In genomic region chr6:168107191-168107940, GRCh38 we compare ENCODE assay signal across 1 cellular context.
TF ChIP-seq lines count a peak whose summit lies in the region.

No MANE protein-coding gene starts in this region.

TF ChIP-seq in SK-N-SH, 30 proteins besides CTCF, POLR2A, EP300 and RAD21 (continued from another document):
- TF ChIP-seq, protein P1, sequence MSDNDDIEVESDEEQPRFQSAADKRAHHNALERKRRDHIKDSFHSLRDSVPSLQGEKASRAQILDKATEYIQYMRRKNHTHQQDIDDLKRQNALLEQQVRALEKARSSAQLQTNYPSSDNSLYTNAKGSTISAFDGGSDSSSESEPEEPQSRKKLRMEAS (IDR thresholded peaks at IDR 0.05; ENCODE audit: low read depth): no peak
- TF ChIP-seq GATA2 (CRISPR knock-in tag; IDR thresholded peaks at IDR 0.05) (no peak), POLR2AphosphoS5 (IDR thresholded peaks at IDR 0.05; ENCODE audit: low read depth, low read length) (no peak), RFX5 (IDR thresholded peaks at IDR 0.05; ENCODE audit: low read length) (no peak), FOXM1 (IDR thresholded peaks at IDR 0.05; ENCODE audit: low read depth) (no peak), EZH2phosphoT487 (IDR thresholded peaks at IDR 0.05; ENCODE audit: borderline replicate concordance, low read depth) (no peak), FOSL2 (IDR thresholded peaks at IDR 0.05; ENCODE audit: borderline replicate concordance, low read depth) (no peak), TEAD4 (IDR thresholded peaks at IDR 0.05; ENCODE audit: borderline replicate concordance, insufficient read depth) (no peak), SMC3 (IDR thresholded peaks at IDR 0.05; ENCODE audit: low read depth, low read length) (no peak), TAF1 (IDR thresholded peaks at IDR 0.05; ENCODE audit: borderline replicate concordance, low read depth, low read length) (no peak), ELF1 (IDR thresholded peaks at IDR 0.05) (no peak), GABPA (IDR thresholded peaks at IDR 0.05; ENCODE audit: low read depth) (no peak), MEF2A (IDR thresholded peaks at IDR 0.05; ENCODE audit: borderline replicate concordance, low read depth) (no peak), NFIC (IDR thresholded peaks at IDR 0.05; ENCODE audit: borderline replicate concordance) (no peak), JUND (IDR thresholded peaks at IDR 0.05) (no peak)
- TF ChIP-seq, protein P2, sequence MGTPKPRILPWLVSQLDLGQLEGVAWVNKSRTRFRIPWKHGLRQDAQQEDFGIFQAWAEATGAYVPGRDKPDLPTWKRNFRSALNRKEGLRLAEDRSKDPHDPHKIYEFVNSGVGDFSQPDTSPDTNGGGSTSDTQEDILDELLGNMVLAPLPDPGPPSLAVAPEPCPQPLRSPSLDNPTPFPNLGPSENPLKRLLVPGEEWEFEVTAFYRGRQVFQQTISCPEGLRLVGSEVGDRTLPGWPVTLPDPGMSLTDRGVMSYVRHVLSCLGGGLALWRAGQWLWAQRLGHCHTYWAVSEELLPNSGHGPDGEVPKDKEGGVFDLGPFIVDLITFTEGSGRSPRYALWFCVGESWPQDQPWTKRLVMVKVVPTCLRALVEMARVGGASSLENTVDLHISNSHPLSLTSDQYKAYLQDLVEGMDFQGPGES (IDR thresholded peaks at IDR 0.05; ENCODE audit: low read depth, low read length): no peak
TF ChIP-seq in SK-N-SH: peak in this region for 0.
